Comparison of ENCODE assay signal across 8 cellular contexts in the genomic region with DNA sequence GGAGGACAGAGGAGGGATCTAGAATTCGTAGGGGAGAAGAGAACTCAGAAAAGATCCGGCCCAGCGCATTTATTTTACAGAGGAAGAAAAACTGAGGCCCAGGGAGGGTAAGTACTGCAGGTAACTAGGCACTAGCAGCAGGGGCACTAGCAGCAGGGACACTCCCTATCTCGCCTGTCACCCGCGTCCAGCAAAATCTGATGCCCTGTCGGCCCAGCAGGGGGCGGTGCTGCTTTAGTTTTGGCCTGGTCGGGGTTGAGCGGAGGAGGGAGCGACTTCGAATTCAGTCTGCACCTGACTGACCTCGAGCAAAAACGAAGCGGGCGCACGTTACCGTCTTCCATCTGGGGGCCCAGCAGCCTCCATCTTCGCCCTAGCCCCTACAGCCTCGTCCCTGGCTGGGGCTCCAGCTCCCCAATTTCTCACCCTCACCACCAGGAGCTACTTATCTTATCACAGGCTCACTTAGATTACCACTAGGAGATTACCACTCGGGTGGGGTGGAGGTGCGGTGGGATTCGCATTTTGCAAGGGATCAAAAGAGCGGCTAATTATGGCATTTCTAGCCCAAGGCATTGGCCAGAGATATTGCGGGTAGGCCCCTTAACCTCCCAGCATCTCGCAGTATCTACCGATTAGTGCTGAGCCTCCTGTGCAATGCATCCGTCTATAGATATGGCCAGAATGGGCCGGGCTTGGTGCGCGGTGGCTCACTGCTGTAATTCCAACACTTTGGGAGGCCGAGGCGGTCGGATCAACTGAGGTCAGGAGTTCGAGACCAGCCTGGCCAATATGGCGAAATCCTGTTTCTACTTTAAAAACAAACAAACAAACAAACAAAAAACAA. TPM values are rescaled to one million over a fixed set of nuclear protein-coding genes. Genes with fewer than 3 reads are reported as not detected.
DNase-seq lines count a peak whose midpoint lies in the region; ATAC-seq, FAIRE-seq and TF ChIP-seq lines count a peak whose summit lies in the region.

No MANE protein-coding gene starts in this region.

- H3K4me3 Mint-ChIP-seq in activated naive CD8-positive, alpha-beta T cell treated with anti-CD3 and anti-CD28 coated beads, Interleukin-2, amount 10 ng/mL, durations not matched to agents 7 days and 5 days: peak overlapping the region; percentile 93

- CTCF ChIA-PET in GM10248 (lab: Yijun Ruan, JAX): interaction anchor here (0.9 to 3.5 kb wide), 11 partner anchors 9 to 45 kb away, joined by 3 to 15 read pairs (median 6); partner anchors contain the start of gene CD8A

- ATAC-seq in HG02642 (IDR thresholded peaks at IDR 0.05; ENCODE audit: poor library complexity, unreplicated experiment) (peak; percentile 92), pancreas (peak; percentile 95 to 98 (median 97))
- ATAC-seq in activated naive CD8-positive, alpha-beta T cell treated with anti-CD3 and anti-CD28 coated beads, Interleukin-2, amount 10 ng/mL, durations not matched to agents 7 days and 5 days (ENCODE audit: low read depth): peak; percentile 74

- H3K4me1 Mint-ChIP-seq in activated naive CD8-positive, alpha-beta T cell treated with anti-CD3 and anti-CD28 coated beads, Interleukin-2, amount 10 ng/mL, durations not matched to agents 7 days and 5 days: peaks cover 55% of the 10 kb centered on the region

- peak; percentile 94 for DNase-seq in GM10248 (ENCODE audit: extremely low spot score)
- peak; percentile 79 for DNase-seq in NCI-H1105 (lab: John Stamatoyannopoulos, UW)
- DNase-seq in SKM-1 treated with dmso at 0.1 percent for 144 hours (lab: John Stamatoyannopoulos, UW; ENCODE audit: unreplicated experiment): peak; percentile 95
- peak; percentile 98 for DNase-seq in activated naive CD8-positive, alpha-beta T cell treated with anti-CD3 and anti-CD28 coated beads, Interleukin-2, amount 10 ng/mL, durations not matched to agents 7 days and 5 days
- DNase-seq in cardiac muscle cell (ENCODE audit: low read depth in 1 of 2, low spot score in 1 of 2): peak; percentile 79 to 86
- peak; percentile 80 to 95 (median 90) for DNase-seq in pancreas
- peak; percentile 85 to 93 for DNase-seq in thyroid gland

- peaks cover 20% of the 10 kb centered on the region for H3K27me3 ChIP-seq in cardiac muscle cell
- H3K27me3 ChIP-seq in pancreas: peaks cover 0 to 18% (median 7%) of the 10 kb centered on the region in 4 donors
- H3K27me3 ChIP-seq in thyroid gland: peaks cover 5% of the 10 kb centered on the region

- H3K4me1 ChIP-seq in cardiac muscle cell (ENCODE audit: low read depth) (no peaks in the 10 kb centered on the region), pancreas (peaks cover 0 to 5% (median 4%) of the 10 kb centered on the region in 3 donors), thyroid gland (peaks cover 0 to 29% of the 10 kb centered on the region in 2 donors)

- H3K9me3 Mint-ChIP-seq in activated naive CD8-positive, alpha-beta T cell treated with anti-CD3 and anti-CD28 coated beads, Interleukin-2, amount 10 ng/mL, durations not matched to agents 7 days and 5 days: no peaks in the 10 kb centered on the region

- intact Hi-C loops in pancreas (cut with DNase I): no loop called here
- intact Hi-C loops in thyroid gland (cut with DNase I): no loop called here

- H3K36me3 Mint-ChIP-seq in activated naive CD8-positive, alpha-beta T cell treated with anti-CD3 and anti-CD28 coated beads, Interleukin-2, amount 10 ng/mL, durations not matched to agents 7 days and 5 days: peaks cover 26% of the 10 kb centered on the region

- H3K36me3 ChIP-seq in cardiac muscle cell (no peaks in the 10 kb centered on the region), pancreas (no peaks in the 10 kb centered on the region), thyroid gland (no peaks in the 10 kb centered on the region)

- H3K4me3 ChIP-seq in cardiac muscle cell (peak overlapping the region; percentile 42), pancreas (peak overlapping the region; percentile 0 to 55 (median 28)), thyroid gland (replicated peaks in 1 of 3) (peak overlapping the region in 2 of 3 donors; percentile 34 to 35)

- H3K27ac ChIP-seq in cardiac muscle cell (no peak overlapping the region), pancreas (no peak overlapping the region), thyroid gland (peak overlapping the region in 2 of 3 donors; percentile 27 to 74)

- no peaks in the 10 kb centered on the region for H3K9me3 ChIP-seq in cardiac muscle cell (ENCODE audit: low read depth)
- no peaks in the 10 kb centered on the region for H3K9me3 ChIP-seq in pancreas
- H3K9me3 ChIP-seq in thyroid gland: no peaks in the 10 kb centered on the region

- POLR2A ChIA-PET in GM10248 (lab: Yijun Ruan, JAX): no interaction called here
- POLR2A ChIA-PET in activated naive CD8-positive, alpha-beta T cell treated with anti-CD3 and anti-CD28 coated beads, Interleukin-2, amount 10 ng/mL, durations not matched to agents 7 days and 5 days (lab: Charles Lee): interaction anchor here (0.7 to 10.8 kb wide), 11 partner anchors 10 to 366 kb away, joined by 3 to 755 read pairs (median 5); partner anchors contain the start of gene CD8A

- no peak for FAIRE-seq in pancreas (lab: Jason Lieb, UNC)

- peak; percentile 96 for TF ChIP-seq CTCF in GM10248 (IDR thresholded peaks at IDR 0.05; ENCODE audit: control extremely low read depth, extremely low read depth, low read depth, missing control alignments)
- peak; percentile 86 for TF ChIP-seq CTCF in cardiac muscle cell (IDR thresholded peaks at IDR 0.05; ENCODE audit: low read depth, low read length)
- TF ChIP-seq CTCF in pancreas (IDR thresholded peaks at IDR 0.05): peak; percentile 76 to 81 (median 78)
- peak; percentile 56 to 94 (median 81) for TF ChIP-seq CTCF in thyroid gland (IDR thresholded peaks at IDR 0.05)

- H3K27me3 Mint-ChIP-seq in activated naive CD8-positive, alpha-beta T cell treated with anti-CD3 and anti-CD28 coated beads, Interleukin-2, amount 10 ng/mL, durations not matched to agents 7 days and 5 days: no peaks in the 10 kb centered on the region

- 13% methylated on average over 36 of the region's 36 CpGs for whole genome bisulfite sequencing in pancreas, 2 donors
- 22 to 25% methylated on average over 31 to 36 of the region's 36 CpGs for WGBS in thyroid gland, 2 donors

- TF ChIP-seq POLR2A in thyroid gland (IDR thresholded peaks at IDR 0.05): no peak

- peak overlapping the region; percentile 99 for H3K27ac Mint-ChIP-seq in activated naive CD8-positive, alpha-beta T cell treated with anti-CD3 and anti-CD28 coated beads, Interleukin-2, amount 10 ng/mL, durations not matched to agents 7 days and 5 days

RNA-seq across cellular contexts. Expression of gene CD8A, which starts 17.8 kb away (rescaled TPM):
- total RNA-seq in activated naive CD8-positive, alpha-beta T cell treated with anti-CD3 and anti-CD28 coated beads, Interleukin-2, amount 10 ng/mL, durations not matched to agents 7 days and 5 days: 100 to 1,000 TPM; 666 to 683 TPM
- total RNA-seq in cardiac muscle cell (0.07 TPM in 1 of 2 replicates, not detected in the other), pancreas (1 to 10 TPM in 4 of 6 donors, under 1 TPM in 2; 0.39 to 2.0 (median 1.1) TPM), thyroid gland (1 to 10 TPM; 1.2 to 4.3 (median 2.3) TPM)
- polyA plus RNA-seq in cardiac muscle cell (0.41 TPM in 1 of 2 replicates, not detected in the other), pancreas (1 to 10 TPM; 1.2 to 1.4 TPM)

RNA-seq across cellular contexts. Expression of gene CD8B, which starts 53.1 kb away (rescaled TPM):
- 100 to 1,000 TPM; 475 to 483 TPM for total RNA-seq in activated naive CD8-positive, alpha-beta T cell treated with anti-CD3 and anti-CD28 coated beads, Interleukin-2, amount 10 ng/mL, durations not matched to agents 7 days and 5 days
- not detected in 2 replicates for total RNA-seq in cardiac muscle cell
- polyA plus RNA-seq in cardiac muscle cell: not detected in 2 replicates
- under 1 TPM in 5 of 6 donors, not detected in 1; 0.23 to 0.92 (median 0.67) TPM for total RNA-seq in pancreas
- under 1 TPM; 0.46 to 0.77 TPM for polyA plus RNA-seq in pancreas
- total RNA-seq in thyroid gland: 1 to 10 TPM in 2 of 4 donors, under 1 TPM in 1, not detected in 1; 0.54 to 4.6 (median 3.5) TPM

Comparison
In these comparisons a context has a peak if more than half of its experiments do, and no peak if none do; other contexts are left out.
1. H3K27ac ChIP-seq: peak in thyroid gland (2 of 3); none in cardiac muscle cell (single experiment) and pancreas (0 of 4).
2. RNA of gene CD8A, which starts 17.8 kb away (total RNA-seq): 666 to 683 TPM in activated naive CD8-positive, alpha-beta T cell treated with anti-CD3 and anti-CD28 coated beads, Interleukin-2, amount 10 ng/mL, durations not matched to agents 7 days and 5 days; 1.2 to 4.3 TPM in thyroid gland, 0.39 to 2.0 TPM in pancreas and 0.07 TPM in cardiac muscle cell; every median in the first group is over 100 times any median in the second.
3. RNA of gene CD8B, which starts 53.1 kb away (total RNA-seq): 475 to 483 TPM in activated naive CD8-positive, alpha-beta T cell treated with anti-CD3 and anti-CD28 coated beads, Interleukin-2, amount 10 ng/mL, durations not matched to agents 7 days and 5 days; 0.54 to 4.6 TPM in thyroid gland, 0.23 to 0.92 TPM in pancreas and not detected in cardiac muscle cell; every median in the first group is over 10 times any median in the second.
4. Peak in every context shown above with its lines, with median percentiles within 50 percentile points of each other: DNase-seq, CTCF ChIP-seq, ATAC-seq and H3K4me3 ChIP-seq.